9 cellular contexts compared by ENCODE assay signal in the genomic region with DNA sequence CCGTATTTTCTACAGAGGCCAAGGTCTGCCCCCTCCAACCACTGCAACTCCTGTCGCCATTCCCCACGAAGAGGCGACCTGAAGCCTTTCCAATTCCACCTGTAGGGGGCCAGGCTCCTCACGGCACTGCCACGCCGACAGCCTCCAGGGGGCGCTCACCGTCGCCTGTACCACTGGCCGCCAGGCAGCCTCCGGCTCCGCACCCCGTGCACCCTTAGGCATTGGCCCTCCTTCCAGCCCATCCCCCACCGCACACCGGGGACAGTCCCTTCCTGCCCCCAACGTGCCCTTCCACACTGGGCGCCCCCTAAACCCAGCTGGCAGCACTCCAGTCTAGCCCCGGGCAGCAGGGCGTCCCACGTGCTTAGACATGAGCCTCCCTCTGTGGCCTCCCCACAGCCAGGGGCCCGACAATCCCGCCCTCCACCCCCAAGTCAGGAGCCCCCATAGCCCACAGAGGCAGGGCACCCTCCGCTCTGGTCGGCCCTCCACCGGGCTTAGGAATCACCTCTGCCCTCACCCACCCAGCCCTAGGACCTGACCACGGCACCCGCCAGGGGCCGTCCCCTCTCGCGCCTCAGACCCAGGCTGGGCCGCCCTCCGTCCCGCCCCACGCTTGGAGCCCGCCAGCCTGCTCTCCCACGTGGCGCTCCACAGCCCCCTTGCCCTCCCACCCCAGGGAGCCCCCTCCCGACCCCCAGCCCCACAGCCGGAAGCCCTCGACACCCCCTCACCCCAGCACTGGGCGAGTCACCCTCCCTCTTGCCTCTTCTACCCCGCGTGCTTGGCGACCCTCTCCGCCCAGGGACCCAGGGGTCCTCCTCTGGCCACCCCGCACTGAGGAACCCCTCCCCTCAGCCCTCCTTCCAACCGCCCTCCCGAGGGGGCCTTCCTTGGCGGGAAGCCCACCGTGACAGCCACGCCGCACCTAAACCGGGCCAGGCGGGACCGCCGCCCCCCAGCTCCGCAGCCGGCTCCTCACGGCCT. TPM values are rescaled to one million over a fixed set of nuclear protein-coding genes. Genes with fewer than 3 reads are reported as not detected.
DNase-seq lines count a peak whose midpoint lies in the region; ATAC-seq and TF ChIP-seq lines count a peak whose summit lies in the region.
"Had no signal": no experiment of that assay in that cellular context is flagged by ENCODE, and none has a peak within 500 bp of the region (broad histone marks: within the 10 kb centered on the region; RNA-seq: fewer than 3 reads in every experiment).

No MANE protein-coding gene starts in this region.

- H3K4ac ChIP-seq in IMR-90 (ENCODE audit: low read depth, low read length), result no peak overlapping the region

- H2BK5ac ChIP-seq in IMR-90 (ENCODE audit: low read depth, low read length, poor library complexity, severe bottlenecking), result no peak overlapping the region

- no peak overlapping the region for H4K91ac ChIP-seq in IMR-90 (ENCODE audit: insufficient read depth, low read depth, low read length)

- POLR2A ChIA-PET in IMR-90 (lab: Charles Lee; ENCODE audit: unreplicated experiment), result no interaction called here

- H3K27me3 ChIP-seq in IMR-90 (ENCODE audit: control insufficient read depth, insufficient read depth, low read length) (no peaks in the 10 kb centered on the region; the same call in 1 of the 2 replicates), dorsolateral prefrontal cortex (peaks cover 0 to 50% (median 18%) of the 10 kb centered on the region in 45 donors)

- no peak overlapping the region for H4K8ac ChIP-seq in IMR-90 (ENCODE audit: low read depth in 2 of 2, low read length in 2 of 2)

- in situ Hi-C loops in IMR-90 (cut with MboI; ENCODE audit: low sequenced_read_pairs), result loop anchor here (25.0 kb wide), 1 partner anchor 213 kb away; the partner anchor contains the start of gene MAGEA1

- no peaks in the 10 kb centered on the region for H3K9me1 ChIP-seq in IMR-90 (ENCODE audit: insufficient read depth, low read length)

- no peak overlapping the region for H3K4me3 ChIP-seq in GM12864 (ENCODE audit: low read depth, low read length)
- H3K4me3 ChIP-seq in IMR-90 (ENCODE audit: insufficient read depth, low read depth, low read length), result no peak overlapping the region
- no peak overlapping the region for H3K4me3 ChIP-seq in WI38 (ENCODE audit: low read depth, low read length)
- no peak overlapping the region for H3K4me3 ChIP-seq in dorsolateral prefrontal cortex

- H3K4me3 Mint-ChIP-seq in nephron progenitor cell, result no peak overlapping the region
- H3K4me3 Mint-ChIP-seq: stimulated activated naive CD8-positive, alpha-beta T cell treated with anti-CD3 and anti-CD28 coated beads, Interleukin-15, Interleukin-2, amounts not matched to agents 100 ng/mL and 50 ng/mL, for 24 hours had no signal

- peaks cover 65% of the 10 kb centered on the region for H3K9me3 Mint-ChIP-seq in nephron progenitor cell
- H3K9me3 Mint-ChIP-seq: stimulated activated naive CD8-positive, alpha-beta T cell treated with anti-CD3 and anti-CD28 coated beads, Interleukin-15, Interleukin-2, amounts not matched to agents 100 ng/mL and 50 ng/mL, for 24 hours had no signal

- no peak overlapping the region for H2AK5ac ChIP-seq in IMR-90 (ENCODE audit: low read depth, low read length)

- no peak overlapping the region for H3K14ac ChIP-seq in IMR-90 (replicated peaks; ENCODE audit: low read depth, low read length)

- H2AK9ac ChIP-seq in IMR-90 (replicated peaks; ENCODE audit: low read depth, low read length, poor library complexity), result no peak overlapping the region

- H3K56ac ChIP-seq in IMR-90 (ENCODE audit: extremely low read depth, insufficient read depth, low read length), result no peak overlapping the region

- no peak for TF ChIP-seq POLR2A in IMR-90 (IDR thresholded peaks at IDR 0.05; ENCODE audit: low read depth, low read length)

- dilution Hi-C loops in IMR-90 (cut with HindIII; ENCODE audit: low sequenced_read_pairs, unreplicated experiment), result no loop called here

- H3K4me1 Mint-ChIP-seq in nephron progenitor cell, result peaks cover under 1% of the 10 kb centered on the region

- no peak overlapping the region for H4K5ac ChIP-seq in IMR-90 (ENCODE audit: low read depth, low read length)

- DNase-seq in GM12864 (ENCODE audit: low read depth) (peak; percentile 13), IMR-90 (no peak), dorsolateral prefrontal cortex (peak in 1 of 10 donors; percentile 40), nephron progenitor cell (peak; percentile 62), T1000 (lab: John Stamatoyannopoulos, UW) (no peak), NK-92 (lab: John Stamatoyannopoulos, UW; ENCODE audit: unreplicated experiment) (no peak)

- H3K23ac ChIP-seq in IMR-90 (ENCODE audit: low read depth, low read length), result no peak overlapping the region

- no peaks in the 10 kb centered on the region for H4K20me1 ChIP-seq in IMR-90 (ENCODE audit: insufficient read depth, low read length)

- H3K27me3 Mint-ChIP-seq in nephron progenitor cell (ENCODE audit: low read depth, poor library complexity), result peaks cover 38% of the 10 kb centered on the region
- H3K27me3 Mint-ChIP-seq: stimulated activated naive CD8-positive, alpha-beta T cell treated with anti-CD3 and anti-CD28 coated beads, Interleukin-15, Interleukin-2, amounts not matched to agents 100 ng/mL and 50 ng/mL, for 24 hours had no signal

- peaks cover 4% of the 10 kb centered on the region for H3K36me3 Mint-ChIP-seq in nephron progenitor cell (ENCODE audit: low read depth)

- WGBS in IMR-90 (ENCODE audit: extremely low coverage in 2 of 2, insufficient read length in 1 of 2), 2 experiments, result 50% methylated on average over 13 of the region's 60 CpGs; no CpG with 5 or more reads in 1 of the 2 experiments

- ATAC-seq in IMR-90 (ENCODE audit: low read depth) (no peak), HG03469 (IDR thresholded peaks at IDR 0.05; ENCODE audit: unreplicated experiment) (no peak)

- H3K9me3 ChIP-seq in IMR-90 (ENCODE audit: control insufficient read depth, insufficient read depth, low read length), result no peaks in the 10 kb centered on the region; the same call in 1 of the 2 replicates

- H3K4me1 ChIP-seq in IMR-90 (ENCODE audit: control insufficient read depth, insufficient read depth, low read length), result no peaks in the 10 kb centered on the region

- no peak; the same call in 1 of the 2 replicates for TF ChIP-seq RAD21 in IMR-90 (IDR thresholded peaks at IDR 0.05; ENCODE audit: low read length)

- no peak overlapping the region for H3K27ac Mint-ChIP-seq in nephron progenitor cell
- H3K27ac Mint-ChIP-seq: stimulated activated naive CD8-positive, alpha-beta T cell treated with anti-CD3 and anti-CD28 coated beads, Interleukin-15, Interleukin-2, amounts not matched to agents 100 ng/mL and 50 ng/mL, for 24 hours had no signal

- H3K9ac ChIP-seq in IMR-90 (ENCODE audit: low read depth, low read length), result no peak overlapping the region

- no peak overlapping the region for H3K4me2 ChIP-seq in IMR-90 (ENCODE audit: low read depth, low read length)

- TF ChIP-seq CTCF in GM12864 (IDR thresholded peaks at IDR 0.05; ENCODE audit: low read depth, low read length, missing control alignments) (peak; percentile 97), IMR-90 (conservative IDR thresholded peaks at IDR 0.05; ENCODE audit: low read depth, low read length) (peak; percentile 56), WI38 (IDR thresholded peaks at IDR 0.05; ENCODE audit: low read depth, low read length) (peak; percentile 37), dorsolateral prefrontal cortex (IDR thresholded peaks at IDR 0.05 in 54 of 56, conservative IDR thresholded peaks at IDR 0.05 in 2 of 56; ENCODE audit: low read depth in 1 of 56, partially characterized antibody in 56 of 56) (peak in 50 of 56 donors; percentile 12 to 53 (median 35)), nephron progenitor cell (IDR thresholded peaks at IDR 0.05) (peak; percentile 68)

- BruUV-seq in IMR-90 (replicated peaks; lab: Mats Ljungman, UMichigan), result no TSS peak

- no peak overlapping the region for H2AFZ ChIP-seq in IMR-90 (replicated peaks; ENCODE audit: low read length, poor library complexity)

- no peak overlapping the region for H3K18ac ChIP-seq in IMR-90 (ENCODE audit: low read depth, low read length)

- no peaks in the 10 kb centered on the region for H3K79me1 ChIP-seq in IMR-90 (ENCODE audit: low read depth in 1 of 2, low read length in 2 of 2)

- H3K27ac ChIP-seq in IMR-90 (ENCODE audit: insufficient read depth, low read length) (no peak overlapping the region), dorsolateral prefrontal cortex (no peak overlapping the region)

- no peak overlapping the region for H2BK120ac ChIP-seq in IMR-90 (ENCODE audit: low read depth, low read length)

- H3K36me3 ChIP-seq in IMR-90 (ENCODE audit: control insufficient read depth, insufficient read depth, low read length), result no peaks in the 10 kb centered on the region

- intact Hi-C loops in IMR-90 (cut with micrococcal nuclease) (no loop called here), dorsolateral prefrontal cortex (cut with DNase I) (no loop called here)

- H2BK15ac ChIP-seq in IMR-90 (ENCODE audit: low read depth, low read length), result no peak overlapping the region

- CTCF ChIA-PET in IMR-90 (lab: Yijun Ruan, JAX), result no interaction called here

- no peak overlapping the region for H2BK20ac ChIP-seq in IMR-90 (ENCODE audit: low read depth, low read length)

TF ChIP-seq in IMR-90, 13 proteins besides CTCF, POLR2A, EP300 and RAD21 (continues in another document):
- TF ChIP-seq RCOR1 (IDR thresholded peaks at IDR 0.05; ENCODE audit: insufficient replicate concordance, low read length), result no peak

RNA-seq across cellular contexts. Expression of gene PNMA6E, which starts 0.7 kb away (rescaled TPM):
- not detected in 2 replicates for total RNA-seq in IMR-90 (2012; rRNA removed)
- polyA plus RNA-seq in IMR-90 (2012; rRNA removed), result not detected in 2 replicates
- polyA plus RNA-seq in IMR-90 (2012; cell fraction: cytosol; rRNA removed), result not detected in 2 replicates
- not detected in 2 replicates for polyA plus RNA-seq in IMR-90 (2012; cell fraction: nucleus; rRNA removed; ENCODE audit: low replicate concordance)
- total RNA-seq in dorsolateral prefrontal cortex, result under 1 TPM in 3 of 120 experiments, not detected in 117; 0.13 to 0.18 (median 0.16) TPM

RNA-seq across cellular contexts. Expression of gene ZFP92, which starts 10.8 kb away (rescaled TPM):
- total RNA-seq in IMR-90 (2012; rRNA removed) (under 0.01 TPM in 2 replicates), dorsolateral prefrontal cortex (1 to 10 TPM; 2.4 to 9.3 (median 6.2) TPM)
- polyA plus RNA-seq in IMR-90 (2012; rRNA removed), result 0.03 and 0.04 TPM in 2 replicates
- polyA plus RNA-seq in IMR-90 (2012; cell fraction: cytosol; rRNA removed), result 0.01 and 0.04 TPM in 2 replicates
- 0.14 and 0.19 TPM in 2 replicates for polyA plus RNA-seq in IMR-90 (2012; cell fraction: nucleus; rRNA removed; ENCODE audit: low replicate concordance)

RNA-seq across cellular contexts. Expression of gene TREX2, which starts 45.4 kb away (rescaled TPM):
- total RNA-seq in IMR-90 (2012; rRNA removed) (0.36 and 0.56 TPM in 2 replicates), dorsolateral prefrontal cortex (1 to 10 TPM in 60 of 120 experiments, under 1 TPM in 46, not detected in 14; 0.36 to 3.4 (median 1.1) TPM)
- 0.84 and 1.1 TPM in 2 replicates for polyA plus RNA-seq in IMR-90 (2012; rRNA removed)
- 0.30 and 0.63 TPM in 2 replicates for polyA plus RNA-seq in IMR-90 (2012; cell fraction: cytosol; rRNA removed)
- polyA plus RNA-seq in IMR-90 (2012; cell fraction: nucleus; rRNA removed; ENCODE audit: low replicate concordance), result 8.3 and 18.4 TPM in 2 replicates

Comparison
In these comparisons a context has a peak if more than half of its experiments do, and no peak if none do; other contexts are left out.
1. DNase-seq: peak in GM12864 (single experiment) and nephron progenitor cell (single experiment); none in IMR-90 (single experiment), T1000 (single experiment) and NK-92 (single experiment).
2. CTCF ChIP-seq: peak in every context shown above with its lines; median percentile 97 in GM12864; 68 in nephron progenitor cell; 56 in IMR-90; 37 in WI38; 35 in dorsolateral prefrontal cortex.